Comparison of ENCODE assay signal across 8 cellular contexts in genomic region chr5:79865588-79865987, GRCh38.
"Had no signal": no experiment of that assay in that cellular context is flagged by ENCODE, and none has a peak within 500 bp of the region (broad histone marks: within the 10 kb centered on the region; RNA-seq: fewer than 3 reads in every experiment).

No MANE protein-coding gene starts in this region.

- FAIRE-seq: H1, H54, HepG2 had no signal

- H3K27ac ChIP-seq: HL-60 had no signal

- ATAC-seq: GM23338, HepG2 had no signal

- H3K4me3 ChIP-seq: GM23338 had no signal

- H3K4me1 Mint-ChIP-seq: GM23338, H9, IgD-negative memory B cell had no signal

- H3K36me3 Mint-ChIP-seq: IgD-negative memory B cell had no signal

- H3K27ac Mint-ChIP-seq: GM23338, H9, IgD-negative memory B cell had no signal

- DNase-seq: H9, HCEC 1CT had no signal

- H3K4me3 Mint-ChIP-seq: GM23338, H9, IgD-negative memory B cell had no signal

- H3K4me2 ChIP-seq: GM23338 had no signal

- H3K9me3 Mint-ChIP-seq: GM23338, H9 had no signal
